ENCODE assay signal across 11 cellular contexts in the genomic region with DNA sequence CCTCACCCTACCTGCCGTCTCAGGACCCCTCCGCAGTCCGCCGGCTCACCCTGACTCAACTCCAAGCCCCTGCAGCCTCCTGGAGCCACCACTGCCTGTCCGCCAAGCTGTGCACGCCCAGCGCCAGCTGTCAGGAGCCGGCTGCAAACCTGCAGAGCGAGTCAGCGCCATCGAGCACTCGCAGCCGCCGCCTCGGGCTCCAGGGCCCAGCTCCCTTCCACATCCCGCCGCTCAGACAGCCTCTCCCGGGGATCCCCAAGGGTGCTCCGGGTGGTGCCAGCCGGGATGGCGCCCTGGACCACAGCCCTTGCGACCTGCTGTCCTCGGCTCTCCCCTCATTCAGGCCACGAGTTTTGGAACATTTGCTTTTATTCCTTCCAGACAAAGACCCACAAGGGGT. TPM values are rescaled to one million over a fixed set of nuclear protein-coding genes. Genes with fewer than 3 reads are reported as not detected.
DNase-seq lines count a peak whose midpoint lies in the region; ATAC-seq and TF ChIP-seq lines count a peak whose summit lies in the region.
"Had no signal": no experiment of that assay in that cellular context is flagged by ENCODE, and none has a peak within 500 bp of the region (broad histone marks: within the 10 kb centered on the region; RNA-seq: fewer than 3 reads in every experiment).

No MANE protein-coding gene starts in this region.

- H3K4me1 Mint-ChIP-seq in activated naive CD4-positive, alpha-beta T cell treated with anti-CD3 and anti-CD28 coated beads, Interleukin-2, amount 10 ng/mL, durations not matched to agents 7 days and 5 days = peaks cover 18% of the 10 kb centered on the region

- H3K9me3 ChIP-seq in Panc1 (ENCODE audit: control insufficient read depth, insufficient read depth, low read depth, low read length) (no peaks in the 10 kb centered on the region), iPS-15b (ENCODE audit: control insufficient read depth, insufficient read depth, low read length) (no peaks in the 10 kb centered on the region), upper lobe of left lung (no peaks in the 10 kb centered on the region)
- H3K9me3 ChIP-seq: right lobe of liver had no signal

- peak; percentile 32 for DNase-seq in activated naive CD4-positive, alpha-beta T cell treated with anti-CD3 and anti-CD28 coated beads, Interleukin-2, amount 10 ng/mL, durations not matched to agents 7 days and 5 days
- DNase-seq in activated naive CD4-positive, alpha-beta T cell (lab: John Stamatoyannopoulos, UW) = no peak
- DNase-seq in Panc1 (ENCODE audit: low read depth, low spot score) (no peak), upper lobe of left lung (peak; percentile 41 to 86), omental fat pad (ENCODE audit: low spot score) (no peak)
- DNase-seq: right lobe of liver had no signal

- H3K36me3 ChIP-seq in Panc1 (ENCODE audit: control insufficient read depth, insufficient read depth, low read length) (no peaks in the 10 kb centered on the region), iPS-15b (ENCODE audit: control insufficient read depth, insufficient read depth, low read length) (no peaks in the 10 kb centered on the region), upper lobe of left lung (no peaks in the 10 kb centered on the region)
- H3K36me3 ChIP-seq: right lobe of liver had no signal

- no peak overlapping the region for H3K4me3 Mint-ChIP-seq in activated naive CD4-positive, alpha-beta T cell treated with anti-CD3 and anti-CD28 coated beads, Interleukin-2, amount 10 ng/mL, durations not matched to agents 7 days and 5 days

- TF ChIP-seq EP300 in upper lobe of left lung (IDR thresholded peaks at IDR 0.05) = no peak

- intact Hi-C loops in Panc1 (cut with micrococcal nuclease; ENCODE audit: unreplicated experiment) = no loop called here

- no peak overlapping the region for H3K9ac ChIP-seq in iPS-15b (ENCODE audit: low read depth, low read length)

- H3K27me3 ChIP-seq in Panc1 (ENCODE audit: control insufficient read depth, insufficient read depth, low read length) (no peaks in the 10 kb centered on the region), iPS-15b (ENCODE audit: control insufficient read depth, insufficient read depth, low read length) (peaks cover 15% of the 10 kb centered on the region), upper lobe of left lung (peaks cover 0 to 23% (median 10%) of the 10 kb centered on the region in 4 donors)

- H3K27ac Mint-ChIP-seq in activated naive CD4-positive, alpha-beta T cell treated with anti-CD3 and anti-CD28 coated beads, Interleukin-2, amount 10 ng/mL, durations not matched to agents 7 days and 5 days = no peak overlapping the region

- H3K27ac ChIP-seq in Panc1 (ENCODE audit: low read length) = no peak overlapping the region
- no peak overlapping the region for H3K27ac ChIP-seq in upper lobe of left lung
- H3K27ac ChIP-seq: right lobe of liver had no signal

- no peak for TF ChIP-seq POLR2A in upper lobe of left lung (IDR thresholded peaks at IDR 0.05)

- H3K27me3 Mint-ChIP-seq in activated naive CD4-positive, alpha-beta T cell treated with anti-CD3 and anti-CD28 coated beads, Interleukin-2, amount 10 ng/mL, durations not matched to agents 7 days and 5 days = peaks cover 56% of the 10 kb centered on the region

- WGBS in upper lobe of left lung, 2 donors = 11% methylated on average over 11 of the region's 24 CpGs; no CpG with 5 or more reads in 1 of the 2 donors

- ATAC-seq in Panc1 = peak; percentile 57
- ATAC-seq in upper lobe of left lung (ENCODE audit: low FRiP score in 2 of 2) = peak in 1 of 2 donors; percentile 40
- ATAC-seq in GM19023 (IDR thresholded peaks at IDR 0.05; ENCODE audit: unreplicated experiment) = no peak
- ATAC-seq in omental fat pad (ENCODE audit: low FRiP score) = no peak
- no peak for ATAC-seq in GM18517 (IDR thresholded peaks at IDR 0.05; ENCODE audit: unreplicated experiment)

- POLR2A ChIA-PET in Panc1 (lab: Charles Lee) = no interaction called here

- CTCF ChIA-PET in activated naive CD4-positive, alpha-beta T cell treated with anti-CD3 and anti-CD28 coated beads, Interleukin-2, amount 10 ng/mL, durations not matched to agents 7 days and 5 days (lab: Charles Lee) = interaction anchor here (0.9 to 3.6 kb wide), 2 partner anchors 111 to 147 kb away, joined by 3 to 20 read pairs; no protein-coding TSS in a partner anchor
- CTCF ChIA-PET in Panc1 (lab: Charles Lee) = no interaction called here

- H3K4me3 ChIP-seq in Panc1 (ENCODE audit: low read depth in 2 of 2, low read length in 2 of 2) (no peak overlapping the region), iPS-15b (ENCODE audit: low read depth, low read length) (peak overlapping the region; percentile 32), upper lobe of left lung (no peak overlapping the region)
- H3K4me3 ChIP-seq: right lobe of liver had no signal

- in situ Hi-C loops in Panc1 (cut with HindIII; ENCODE audit: low pct_unique_long_range_greater_than_20kb, low sequenced_read_pairs) = no loop called here

- H3K36me3 Mint-ChIP-seq in activated naive CD4-positive, alpha-beta T cell treated with anti-CD3 and anti-CD28 coated beads, Interleukin-2, amount 10 ng/mL, durations not matched to agents 7 days and 5 days = peaks cover 1% of the 10 kb centered on the region

- TF ChIP-seq CTCF in Panc1 (IDR thresholded peaks at IDR 0.05) (no peak), upper lobe of left lung (IDR thresholded peaks at IDR 0.05) (no peak), omental fat pad (IDR thresholded peaks at IDR 0.05) (no peak)

- H3K9me3 Mint-ChIP-seq in activated naive CD4-positive, alpha-beta T cell treated with anti-CD3 and anti-CD28 coated beads, Interleukin-2, amount 10 ng/mL, durations not matched to agents 7 days and 5 days = no peaks in the 10 kb centered on the region

- H3K4me1 ChIP-seq in Panc1 (ENCODE audit: control insufficient read depth, insufficient read depth, low read length) (peaks cover 7% of the 10 kb centered on the region), iPS-15b (ENCODE audit: control insufficient read depth, insufficient read depth, low read length) (peaks cover 2% of the 10 kb centered on the region), upper lobe of left lung (peaks cover 12 to 27% (median 23%) of the 10 kb centered on the region in 4 donors)
- H3K4me1 ChIP-seq: right lobe of liver had no signal

- BruUV-seq in Panc1 (replicated peaks; lab: Mats Ljungman, UMichigan) = no TSS peak

RNA-seq across cellular contexts. Expression of gene TNNC2, which starts 4.2 kb away (rescaled TPM):
- 0.26 TPM for total RNA-seq in Panc1 (2021; ENCODE audit: unreplicated experiment)
- polyA plus RNA-seq in Panc1 (2012; ENCODE audit: insufficient read length) = 0.50 TPM
- 1 to 10 TPM in 1 of 6 donors, under 1 TPM in 2, not detected in 3; 0.37 to 1.1 (median 0.80) TPM for total RNA-seq in upper lobe of left lung
- 1 to 10 TPM in 3 of 4 donors, not detected in 1; 1.2 to 2.2 (median 1.5) TPM for total RNA-seq in omental fat pad
- total RNA-seq: dermis microvascular lymphatic vessel endothelial cell; T-helper 1 cell treated with Interleukin-12 subunit alpha and Interleukin-12 subunit beta and Interleukin-4 antibody, amounts not matched to agents 30 ng/mL and 1 ng/mL, for 36 hours had no signal

RNA-seq across cellular contexts. Expression of gene UBE2C, which starts 10.4 kb away (rescaled TPM):
- total RNA-seq in Panc1 (2021; ENCODE audit: unreplicated experiment) (173 TPM), upper lobe of left lung (10 to 100 TPM in 1 of 6 donors, 1 to 10 TPM in 3, not detected in 2; 1.1 to 12.5 (median 3.5) TPM), omental fat pad (10 to 100 TPM in 1 of 4 donors, 1 to 10 TPM in 1, not detected in 2; 1.4 to 10.1 TPM)
- 116 TPM for polyA plus RNA-seq in Panc1 (2012; ENCODE audit: insufficient read length)

RNA-seq across cellular contexts. Expression of gene SNX21, which starts 10.7 kb away (rescaled TPM):
- total RNA-seq in Panc1 (2021; ENCODE audit: unreplicated experiment) (25.7 TPM), upper lobe of left lung (100 to 1,000 TPM in 1 of 6 donors, 10 to 100 TPM in 5; 23.9 to 117 (median 52.9) TPM), omental fat pad (100 to 1,000 TPM in 1 of 4 donors, 10 to 100 TPM in 3; 42.6 to 147 (median 66.8) TPM)
- polyA plus RNA-seq in Panc1 (2012; ENCODE audit: insufficient read length) = 46.1 TPM

RNA-seq across cellular contexts. Expression of gene DNTTIP1, which starts 31.1 kb away (rescaled TPM):
- 48.8 TPM for total RNA-seq in Panc1 (2021; ENCODE audit: unreplicated experiment)
- polyA plus RNA-seq in Panc1 (2012; ENCODE audit: insufficient read length) = 92.5 TPM
- 10 to 100 TPM; 36.8 to 61.8 (median 46.5) TPM for total RNA-seq in upper lobe of left lung
- total RNA-seq in omental fat pad = 10 to 100 TPM; 12.7 to 38.6 (median 18.1) TPM

RNA-seq across cellular contexts. Expression of gene WFDC3, which starts 31.2 kb away (rescaled TPM):
- total RNA-seq in Panc1 (2021; ENCODE audit: unreplicated experiment) (1.1 TPM), upper lobe of left lung (1 to 10 TPM in 4 of 6 donors, under 1 TPM in 1, not detected in 1; 1.00 to 7.1 (median 2.4) TPM), omental fat pad (1 to 10 TPM in 1 of 4 donors, not detected in 3; 1.6 TPM)
- polyA plus RNA-seq in Panc1 (2012; ENCODE audit: insufficient read length) = 0.67 TPM
- total RNA-seq: dermis microvascular lymphatic vessel endothelial cell; T-helper 1 cell treated with Interleukin-12 subunit alpha and Interleukin-12 subunit beta and Interleukin-4 antibody, amounts not matched to agents 30 ng/mL and 1 ng/mL, for 36 hours had no signal

Comparison
In these comparisons a context has a peak if more than half of its experiments do, and no peak if none do; other contexts are left out.
1. DNase-seq: peak in activated naive CD4-positive, alpha-beta T cell treated with anti-CD3 and anti-CD28 coated beads, Interleukin-2, amount 10 ng/mL, durations not matched to agents 7 days and 5 days (single experiment) and upper lobe of left lung (2 of 2); none in activated naive CD4-positive, alpha-beta T cell (0 of 4), Panc1 (single experiment) and omental fat pad (single experiment).
2. RNA of gene UBE2C, which starts 10.4 kb away (total RNA-seq): 173 TPM in Panc1 (single experiment); 1.1 to 12.5 TPM in upper lobe of left lung and 1.4 to 10.1 TPM in omental fat pad; every median in the first group is over 10 times any median in the second.